In the genomic region with DNA sequence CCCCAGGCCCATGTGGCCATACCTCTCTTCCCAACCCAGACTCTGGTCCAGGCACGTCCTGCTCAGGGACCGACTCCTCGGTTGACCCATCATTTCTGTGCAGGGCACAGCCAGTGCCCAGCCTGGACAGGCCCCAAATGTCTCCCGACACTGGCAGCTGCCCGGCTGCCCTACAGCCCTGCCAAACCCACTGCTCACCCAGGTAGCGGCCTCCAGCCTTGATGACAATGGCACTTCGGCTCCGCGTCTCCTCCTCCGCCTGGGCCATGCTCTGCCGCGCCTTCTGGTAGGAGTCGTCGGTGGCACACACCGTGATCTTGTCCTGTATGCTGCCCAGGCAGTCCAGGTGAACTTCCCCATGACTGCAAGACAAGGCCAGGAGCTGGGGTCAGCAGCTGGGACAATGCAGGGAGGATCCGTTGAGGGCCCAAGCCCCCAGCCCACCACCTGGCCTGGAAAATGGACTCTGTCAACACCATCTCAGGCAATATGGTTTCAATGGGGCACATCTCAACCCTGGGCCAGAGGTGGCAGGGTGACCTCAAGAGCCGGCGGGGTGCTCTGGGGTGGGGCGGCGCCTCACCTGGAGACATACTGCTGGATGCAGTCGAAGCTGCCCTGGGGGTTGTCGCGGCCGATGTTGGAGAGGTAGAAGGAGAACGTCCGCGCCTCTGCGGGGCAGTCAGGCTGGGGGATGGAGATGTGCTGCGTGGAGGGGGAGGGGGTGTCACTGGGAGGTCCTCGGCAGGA, we compare ENCODE assay signal across 14 cellular contexts. TPM values are rescaled to one million over a fixed set of nuclear protein-coding genes. Genes with fewer than 3 reads are reported as not detected.
A peak's percentile ranks its signal among the peaks of the same experiment; 100 is the strongest.
DNase-seq lines count a peak whose midpoint lies in the region; ATAC-seq and TF ChIP-seq lines count a peak whose summit lies in the region.
"Had no signal": no experiment of that assay in that cellular context is flagged by ENCODE, and none has a peak within 500 bp of the region (broad histone marks: within the 10 kb centered on the region; RNA-seq: fewer than 3 reads in every experiment).

No MANE protein-coding gene starts in this region.

- H3K4me3 Mint-ChIP-seq in natural killer cell (no peak overlapping the region), progenitor cell of endocrine pancreas (ENCODE audit: low read depth) (no peak overlapping the region)
- H3K4me3 Mint-ChIP-seq in natural killer cell treated with Interleukin-12 subunit alpha and Interleukin-12 subunit beta and Interleukin-15 and Interleukin-18, amount 100 ng/mL, for 72 hours: no peak overlapping the region
- H3K4me3 Mint-ChIP-seq: activated CD4-positive, alpha-beta memory T cell treated with anti-CD3 and anti-CD28 coated beads, Interleukin-2, amount 10 ng/mL, durations not matched to agents 7 days and 5 days; activated naive CD8-positive, alpha-beta T cell treated with anti-CD3 and anti-CD28 coated beads for 36 hours; nephron progenitor cell had no signal

- intact Hi-C loops in natural killer cell (cut with micrococcal nuclease): loop anchor here (5.0 kb wide), 1 partner anchor 382 kb away; no protein-coding TSS in a partner anchor
- intact Hi-C loops in aorta (cut with DNase I): loop anchor here (5.0 to 10.0 kb wide), 3 partner anchors 37 to 379 kb away; no protein-coding TSS in a partner anchor

- WGBS in esophagus, 2 donors: 83 to 88% methylated on average over 30 of the region's 30 CpGs
- 72 to 73% methylated on average over 29 to 30 of the region's 30 CpGs for WGBS in aorta, 2 donors

- H3K36me3 Mint-ChIP-seq in natural killer cell (no peaks in the 10 kb centered on the region), progenitor cell of endocrine pancreas (ENCODE audit: insufficient read depth) (peaks cover 15% of the 10 kb centered on the region)
- H3K36me3 Mint-ChIP-seq in natural killer cell treated with Interleukin-12 subunit alpha and Interleukin-12 subunit beta and Interleukin-15 and Interleukin-18, amount 100 ng/mL, for 72 hours: no peaks in the 10 kb centered on the region

- H3K27me3 Mint-ChIP-seq in natural killer cell (ENCODE audit: low read depth in 2 of 2) (no peaks in the 10 kb centered on the region), progenitor cell of endocrine pancreas (no peaks in the 10 kb centered on the region)
- no peaks in the 10 kb centered on the region for H3K27me3 Mint-ChIP-seq in natural killer cell treated with Interleukin-12 subunit alpha and Interleukin-12 subunit beta and Interleukin-15 and Interleukin-18, amount 100 ng/mL, for 72 hours
- H3K27me3 Mint-ChIP-seq: activated CD4-positive, alpha-beta memory T cell treated with anti-CD3 and anti-CD28 coated beads, Interleukin-2, amount 10 ng/mL, durations not matched to agents 7 days and 5 days; activated naive CD8-positive, alpha-beta T cell treated with anti-CD3 and anti-CD28 coated beads for 36 hours had no signal

- H3K36me3 ChIP-seq in esophagus (ENCODE audit: control insufficient read depth in 2 of 2, insufficient read depth in 2 of 2, low read length in 1 of 2) (peaks cover 5 to 35% of the 10 kb centered on the region in 2 donors), aorta (ENCODE audit: control insufficient read depth in 1 of 2, insufficient read depth in 2 of 2, low read length in 1 of 2) (no peaks in the 10 kb centered on the region), SJCRH30 (peaks cover 6% of the 10 kb centered on the region)

- H3K4me3 ChIP-seq in esophagus (ENCODE audit: low read depth in 1 of 2, low read length in 2 of 2) (no peak overlapping the region), aorta (ENCODE audit: low read length in 2 of 2) (no peak overlapping the region), SJCRH30 (no peak overlapping the region)

- no peak for ATAC-seq in natural killer cell
- no peak for ATAC-seq in natural killer cell treated with Interleukin-12 subunit alpha and Interleukin-12 subunit beta and Interleukin-15 and Interleukin-18, amount 100 ng/mL, for 72 hours
- ATAC-seq in aorta (ENCODE audit: low FRiP score): no peak

- H3K4me1 ChIP-seq in esophagus (ENCODE audit: control insufficient read depth in 2 of 2, insufficient read depth in 2 of 2, low read length in 1 of 2): peaks cover 6 to 42% of the 10 kb centered on the region in 2 donors
- no peaks in the 10 kb centered on the region for H3K4me1 ChIP-seq in aorta (ENCODE audit: control insufficient read depth in 1 of 2, insufficient read depth in 2 of 2, low read length in 2 of 2)
- peaks cover 3% of the 10 kb centered on the region for H3K4me1 ChIP-seq in SJCRH30

- H3K9me3 Mint-ChIP-seq in natural killer cell (no peaks in the 10 kb centered on the region), progenitor cell of endocrine pancreas (ENCODE audit: low read depth) (no peaks in the 10 kb centered on the region)
- no peaks in the 10 kb centered on the region for H3K9me3 Mint-ChIP-seq in natural killer cell treated with Interleukin-12 subunit alpha and Interleukin-12 subunit beta and Interleukin-15 and Interleukin-18, amount 100 ng/mL, for 72 hours
- H3K9me3 Mint-ChIP-seq: activated CD4-positive, alpha-beta memory T cell treated with anti-CD3 and anti-CD28 coated beads, Interleukin-2, amount 10 ng/mL, durations not matched to agents 7 days and 5 days; activated naive CD8-positive, alpha-beta T cell treated with anti-CD3 and anti-CD28 coated beads for 36 hours; nephron progenitor cell had no signal

- H3K9me3 ChIP-seq in esophagus (ENCODE audit: control insufficient read depth in 2 of 2, insufficient read depth in 1 of 2, low read depth in 1 of 2, low read length in 1 of 2): peaks cover 0 to 2% of the 10 kb centered on the region in 2 donors
- no peaks in the 10 kb centered on the region for H3K9me3 ChIP-seq in aorta (ENCODE audit: control insufficient read depth, low read length)
- H3K9me3 ChIP-seq in SJCRH30 (replicated peaks): no peaks in the 10 kb centered on the region
- H3K9me3 ChIP-seq: BE2C had no signal

- TF ChIP-seq CTCF in natural killer cell (IDR thresholded peaks at IDR 0.05) (no peak), progenitor cell of endocrine pancreas (IDR thresholded peaks at IDR 0.05; ENCODE audit: unreplicated experiment) (no peak)

- H3K27me3 ChIP-seq in esophagus (ENCODE audit: control insufficient read depth in 1 of 2, insufficient read depth in 2 of 2, low read length in 2 of 2): no peaks in the 10 kb centered on the region
- no peaks in the 10 kb centered on the region for H3K27me3 ChIP-seq in aorta (ENCODE audit: control insufficient read depth in 1 of 2, insufficient read depth in 2 of 2, low read length in 1 of 2)
- H3K27me3 ChIP-seq in SJCRH30: no peaks in the 10 kb centered on the region
- H3K27me3 ChIP-seq: BE2C had no signal

- no peak for DNase-seq in natural killer cell
- DNase-seq in natural killer cell treated with Interleukin-12 subunit alpha and Interleukin-12 subunit beta and Interleukin-15 and Interleukin-18, amount 100 ng/mL, for 72 hours (ENCODE audit: low spot score): no peak
- DNase-seq in progenitor cell of endocrine pancreas (ENCODE audit: low spot score, unreplicated experiment): no peak
- peak in 1 of 2 donors; percentile 51 for DNase-seq in aorta
- DNase-seq in NCI-H510A (lab: John Stamatoyannopoulos, UW): no peak
- DNase-seq in mucosa of gallbladder (ENCODE audit: low spot score): no peak
- DNase-seq in SJCRH30: no peak
- DNase-seq: activated CD4-positive, alpha-beta memory T cell treated with anti-CD3 and anti-CD28 coated beads, Interleukin-2, amount 10 ng/mL, durations not matched to agents 7 days and 5 days; activated naive CD8-positive, alpha-beta T cell treated with anti-CD3 and anti-CD28 coated beads for 36 hours; BE2C; NCI-H1436 treated with DMSO at 0.1 percent for 48 hours; nephron progenitor cell; stimulated activated CD4-positive, alpha-beta T cell treated with anti-CD3 and anti-CD28 coated beads, Interleukin-2, amount 100 ng/mL, for 24 hours had no signal

- H3K4me1 Mint-ChIP-seq in natural killer cell (peaks cover 15 to 43% of the 10 kb centered on the region in 2 donors), progenitor cell of endocrine pancreas (ENCODE audit: low read depth) (peaks cover 15% of the 10 kb centered on the region)
- peaks cover 15 to 41% of the 10 kb centered on the region in 2 donors for H3K4me1 Mint-ChIP-seq in natural killer cell treated with Interleukin-12 subunit alpha and Interleukin-12 subunit beta and Interleukin-15 and Interleukin-18, amount 100 ng/mL, for 72 hours (ENCODE audit: low read depth in 2 of 2)

- H3K27ac ChIP-seq in esophagus (ENCODE audit: low read depth in 2 of 2, low read length in 1 of 2): peak overlapping the region; percentile 79 to 90
- peak overlapping the region; percentile 16 to 78 for H3K27ac ChIP-seq in aorta (ENCODE audit: low read depth in 1 of 2, low read length in 2 of 2)
- H3K27ac ChIP-seq in SJCRH30: no peak overlapping the region

- peak overlapping the region; percentile 16 to 63 for H3K27ac Mint-ChIP-seq in natural killer cell
- no peak overlapping the region for H3K27ac Mint-ChIP-seq in natural killer cell treated with Interleukin-12 subunit alpha and Interleukin-12 subunit beta and Interleukin-15 and Interleukin-18, amount 100 ng/mL, for 72 hours
- H3K27ac Mint-ChIP-seq in progenitor cell of endocrine pancreas: peak overlapping the region; percentile 49
- H3K27ac Mint-ChIP-seq: activated CD4-positive, alpha-beta memory T cell treated with anti-CD3 and anti-CD28 coated beads, Interleukin-2, amount 10 ng/mL, durations not matched to agents 7 days and 5 days; activated naive CD8-positive, alpha-beta T cell treated with anti-CD3 and anti-CD28 coated beads for 36 hours had no signal

RNA-seq across cellular contexts. Expression of a gene that starts 27.5 kb away (rescaled TPM):
- total RNA-seq in natural killer cell: 10 to 100 TPM; 39.7 to 53.6 (median 40.1) TPM
- total RNA-seq in natural killer cell treated with Interleukin-12 subunit alpha and Interleukin-12 subunit beta and Interleukin-15 and Interleukin-18, amount 100 ng/mL, for 72 hours: 10 to 100 TPM; 19.0 to 25.6 TPM
- polyA plus RNA-seq in esophagus: 10 to 100 TPM; 17.5 to 42.7 TPM
- total RNA-seq in progenitor cell of endocrine pancreas: 234 TPM in 2 replicates
- total RNA-seq in aorta: 10 to 100 TPM; 42.1 to 86.5 TPM
- 100 to 1,000 TPM in 1 of 2 donors, 10 to 100 TPM in 1; 56.0 to 535 TPM for polyA plus RNA-seq in aorta
- 37.1 TPM for total RNA-seq in mucosa of gallbladder
- 7.4 and 7.5 TPM in 2 replicates for total RNA-seq in SJCRH30 (2014; rRNA removed; shearing (Covaris generic))

RNA-seq across cellular contexts. Expression of a gene that starts 46.2 kb away (rescaled TPM):
- total RNA-seq in natural killer cell (100 to 1,000 TPM; 137 to 169 (median 158) TPM), progenitor cell of endocrine pancreas (57.7 and 61.8 TPM in 2 replicates), aorta (10 to 100 TPM; 51.4 to 89.4 TPM), mucosa of gallbladder (68.1 TPM)
- 100 to 1,000 TPM; 112 to 271 TPM for total RNA-seq in natural killer cell treated with Interleukin-12 subunit alpha and Interleukin-12 subunit beta and Interleukin-15 and Interleukin-18, amount 100 ng/mL, for 72 hours
- polyA plus RNA-seq in esophagus (10 to 100 TPM; 25.4 to 25.9 TPM), aorta (100 to 1,000 TPM in 1 of 2 donors, 10 to 100 TPM in 1; 40.6 to 150 TPM)
- 63.0 and 73.0 TPM in 2 replicates for total RNA-seq in SJCRH30 (2014; rRNA removed; shearing (Covaris generic))

RNA-seq across cellular contexts. Expression of a gene that starts 56.5 kb away (rescaled TPM):
- 10 to 100 TPM; 61.1 to 64.3 (median 63.8) TPM for total RNA-seq in natural killer cell
- 10 to 100 TPM; 52.3 to 75.2 TPM for total RNA-seq in natural killer cell treated with Interleukin-12 subunit alpha and Interleukin-12 subunit beta and Interleukin-15 and Interleukin-18, amount 100 ng/mL, for 72 hours
- 1 to 10 TPM; 7.1 to 9.1 TPM for polyA plus RNA-seq in esophagus
- 13.8 and 15.5 TPM in 2 replicates for total RNA-seq in progenitor cell of endocrine pancreas
- total RNA-seq in aorta: 10 to 100 TPM; 30.0 to 37.9 TPM
- polyA plus RNA-seq in aorta: 10 to 100 TPM in 1 of 2 donors, 1 to 10 TPM in 1; 7.3 to 13.1 TPM
- 20.1 TPM for total RNA-seq in mucosa of gallbladder
- 9.1 and 10.1 TPM in 2 replicates for total RNA-seq in SJCRH30 (2014; rRNA removed; shearing (Covaris generic))

Comparison
In these comparisons a context has a peak if more than half of its experiments do, and no peak if none do; other contexts are left out.
1. H3K27ac Mint-ChIP-seq: peak in natural killer cell (2 of 2) and progenitor cell of endocrine pancreas (single experiment); none in natural killer cell treated with Interleukin-12 subunit alpha and Interleukin-12 subunit beta and Interleukin-15 and Interleukin-18, amount 100 ng/mL, for 72 hours (0 of 2).